Comparison of ENCODE assay signal across 14 cellular contexts in genomic region chr10:42970451-42971250, GRCh38.
DNase-seq lines count a peak whose midpoint lies in the region; ATAC-seq, FAIRE-seq and TF ChIP-seq lines count a peak whose summit lies in the region.
"Had no signal": no experiment of that assay in that cellular context is flagged by ENCODE, and none has a peak within 500 bp of the region (broad histone marks: within the 10 kb centered on the region; RNA-seq: fewer than 3 reads in every experiment).

No MANE protein-coding gene starts in this region.

- CTCF ChIA-PET in GM10248 (lab: Yijun Ruan, JAX) = interaction anchor here (1.1 to 1.4 kb wide), 2 partner anchors 18 to 22 kb away, joined by 3 read pairs; no protein-coding TSS in a partner anchor
- CTCF ChIA-PET in activated CD4-positive, alpha-beta T cell treated with anti-CD3 and anti-CD28 coated beads for 36 hours (lab: Charles Lee) = interaction anchor here (0.6 to 1.1 kb wide), 2 partner anchors 32 to 67 kb away, joined by 3 to 4 read pairs; no protein-coding TSS in a partner anchor

- 90% methylated on average over 10 to 15 of the region's 15 CpGs for WGBS in endodermal cell (ENCODE audit: insufficient coverage in 1 of 2, insufficient read length in 1 of 2), 2 experiments
- WGBS in pancreas, 2 donors = 75 to 80% methylated on average over 15 of the region's 15 CpGs

- H3K9me3 ChIP-seq in Peyer's patch (no peaks in the 10 kb centered on the region), endodermal cell (ENCODE audit: control insufficient read depth, low read length) (no peaks in the 10 kb centered on the region), pancreas (no peaks in the 10 kb centered on the region)
- H3K9me3 ChIP-seq: ascending aorta had no signal

- no peaks in the 10 kb centered on the region for H3K27me3 ChIP-seq in Peyer's patch
- no peaks in the 10 kb centered on the region for H3K27me3 ChIP-seq in endodermal cell (ENCODE audit: control insufficient read depth, insufficient read depth, low read length, poor library complexity, severe bottlenecking)
- H3K27me3 ChIP-seq in pancreas = no peaks in the 10 kb centered on the region
- H3K27me3 ChIP-seq: ascending aorta had no signal

- H3K4me3 ChIP-seq in Peyer's patch = no peak overlapping the region
- no peak overlapping the region for H3K4me3 ChIP-seq in endodermal cell (ENCODE audit: low read length)
- no peak overlapping the region for H3K4me3 ChIP-seq in pancreas
- H3K4me3 ChIP-seq: ascending aorta had no signal

- TF ChIP-seq CTCF in GM10248 (IDR thresholded peaks at IDR 0.05; ENCODE audit: control extremely low read depth, extremely low read depth, low read depth, missing control alignments) (no peak), Peyer's patch (IDR thresholded peaks at IDR 0.05) (no peak), endodermal cell (conservative IDR thresholded peaks at IDR 0.05) (no peak), pancreas (IDR thresholded peaks at IDR 0.05) (no peak)

- no peak for ATAC-seq in pancreas
- no peak for ATAC-seq in HG03460 (IDR thresholded peaks at IDR 0.05; ENCODE audit: unreplicated experiment)
- ATAC-seq in activated CD4-positive, alpha-beta T cell treated with anti-CD3 and anti-CD28 coated beads for 36 hours = no peak
- ATAC-seq in HG03025 (IDR thresholded peaks at IDR 0.05; ENCODE audit: low FRiP score, unreplicated experiment) = no peak

- no peak for FAIRE-seq in pancreas (lab: Jason Lieb, UNC)

- no peak overlapping the region for H3K27ac ChIP-seq in Peyer's patch
- no peak overlapping the region for H3K27ac ChIP-seq in endodermal cell (ENCODE audit: low read depth, low read length)
- H3K27ac ChIP-seq in pancreas = no peak overlapping the region
- H3K27ac ChIP-seq: ascending aorta, C4-2B, WERI-Rb-1 had no signal

- no peaks in the 10 kb centered on the region for H3K27me3 Mint-ChIP-seq in endodermal cell (ENCODE audit: insufficient read depth)
- H3K27me3 Mint-ChIP-seq in activated CD4-positive, alpha-beta T cell treated with anti-CD3 and anti-CD28 coated beads for 36 hours = no peaks in the 10 kb centered on the region

- H3K9me3 Mint-ChIP-seq in endodermal cell = no peaks in the 10 kb centered on the region
- no peaks in the 10 kb centered on the region for H3K9me3 Mint-ChIP-seq in activated CD4-positive, alpha-beta T cell treated with anti-CD3 and anti-CD28 coated beads for 36 hours (ENCODE audit: low read depth)
- H3K9me3 Mint-ChIP-seq: HFFc6 had no signal

- DNase-seq in GM10248 (ENCODE audit: extremely low spot score) (peak; percentile 4), Peyer's patch (peak in 2 of 3 donors; percentile 29 to 40), endodermal cell (peak; percentile 38), pancreas (peak in 4 of 6 donors; percentile 5 to 41 (median 25))
- no peak for DNase-seq in activated CD4-positive, alpha-beta T cell treated with anti-CD3 and anti-CD28 coated beads for 36 hours
- DNase-seq: HFFc6; MM.1S; NCI-H2171; stimulated activated CD4-positive, alpha-beta T cell treated with anti-CD3 and anti-CD28 coated beads, Interleukin-1b, Interleukin-23, amount 100 ng/mL, for 48 hours; WERI-Rb-1 had no signal

- intact Hi-C loops in pancreas (cut with DNase I) = no loop called here
- intact Hi-C loops in activated CD4-positive, alpha-beta T cell treated with anti-CD3 and anti-CD28 coated beads for 36 hours (cut with DNase I, micrococcal nuclease) = no loop called here

- H3K36me3 ChIP-seq in Peyer's patch (no peaks in the 10 kb centered on the region), endodermal cell (ENCODE audit: control insufficient read depth, insufficient read depth, low read length) (no peaks in the 10 kb centered on the region), pancreas (no peaks in the 10 kb centered on the region)
- H3K36me3 ChIP-seq: ascending aorta, WERI-Rb-1 had no signal

- no peak overlapping the region for H3K27ac Mint-ChIP-seq in endodermal cell
- no peak overlapping the region for H3K27ac Mint-ChIP-seq in activated CD4-positive, alpha-beta T cell treated with anti-CD3 and anti-CD28 coated beads for 36 hours
- H3K27ac Mint-ChIP-seq: HFFc6 had no signal

- no peak overlapping the region for H3K9ac ChIP-seq in endodermal cell (ENCODE audit: extremely low read depth, low read length, poor library complexity, severe bottlenecking)

- no peak for TF ChIP-seq POLR2A in Peyer's patch (IDR thresholded peaks at IDR 0.05)

- no peaks in the 10 kb centered on the region for H3K4me1 ChIP-seq in Peyer's patch
- H3K4me1 ChIP-seq in endodermal cell (ENCODE audit: control insufficient read depth, insufficient read depth, low read length) = no peaks in the 10 kb centered on the region
- no peaks in the 10 kb centered on the region for H3K4me1 ChIP-seq in pancreas
- H3K4me1 ChIP-seq: ascending aorta had no signal

- POLR2A ChIA-PET in GM10248 (lab: Yijun Ruan, JAX) = no interaction called here
- POLR2A ChIA-PET in activated CD4-positive, alpha-beta T cell treated with anti-CD3 and anti-CD28 coated beads for 36 hours (lab: Charles Lee) = interaction anchor here (1.0 kb wide), 1 partner anchor 10 kb away, joined by 3 read pairs; no protein-coding TSS in a partner anchor

- H3K4me3 Mint-ChIP-seq in endodermal cell = no peak overlapping the region
- no peak overlapping the region for H3K4me3 Mint-ChIP-seq in activated CD4-positive, alpha-beta T cell treated with anti-CD3 and anti-CD28 coated beads for 36 hours
- H3K4me3 Mint-ChIP-seq: HFFc6 had no signal

- H3K36me3 Mint-ChIP-seq in endodermal cell (ENCODE audit: low read depth) = no peaks in the 10 kb centered on the region
- no peaks in the 10 kb centered on the region for H3K36me3 Mint-ChIP-seq in activated CD4-positive, alpha-beta T cell treated with anti-CD3 and anti-CD28 coated beads for 36 hours (ENCODE audit: low read depth)

- H3K4me1 Mint-ChIP-seq in endodermal cell = peaks cover 5% of the 10 kb centered on the region
- no peaks in the 10 kb centered on the region for H3K4me1 Mint-ChIP-seq in activated CD4-positive, alpha-beta T cell treated with anti-CD3 and anti-CD28 coated beads for 36 hours
